In the genomic region with DNA sequence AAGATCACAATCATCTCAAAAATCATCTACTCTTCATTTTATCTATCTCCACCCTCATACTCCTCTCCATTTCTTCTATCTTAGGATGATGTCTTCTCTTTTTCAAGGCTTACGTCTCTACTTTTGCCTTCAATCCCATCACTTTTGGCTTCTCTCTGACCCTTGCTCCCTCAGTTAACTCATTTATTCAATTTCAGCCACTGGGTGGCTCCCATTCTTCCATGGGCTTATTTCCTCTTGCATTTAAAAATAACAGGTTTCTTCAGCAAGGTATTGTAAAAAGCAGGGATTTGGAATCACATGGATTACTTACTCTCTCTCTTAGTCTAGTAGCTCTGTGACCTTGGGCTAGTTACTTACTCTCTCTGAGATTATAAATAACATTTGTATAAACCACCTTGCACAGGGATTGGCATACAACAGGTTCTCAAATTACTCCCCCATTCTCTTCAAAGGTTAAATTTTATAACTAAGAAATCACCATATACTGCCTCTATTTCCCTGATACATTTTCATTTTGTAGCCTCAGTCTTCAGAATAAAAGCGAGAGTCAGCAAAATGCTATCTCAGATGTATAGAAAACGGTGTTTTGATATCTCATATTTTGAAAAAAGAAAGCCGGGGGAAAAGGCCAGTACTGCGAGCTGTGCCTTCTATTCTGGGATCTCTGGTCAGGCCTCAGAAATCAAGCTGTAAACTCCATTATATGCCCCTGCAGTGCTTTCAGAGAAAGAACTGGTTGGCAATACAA, we compare ENCODE assay signal across 1 cellular context.
TF ChIP-seq lines count a peak whose summit lies in the region.

No MANE protein-coding gene starts in this region.

TF ChIP-seq in endothelial cell of umbilical vein, 7 proteins besides CTCF, POLR2A, EP300 and RAD21:
- TF ChIP-seq, protein P1, sequence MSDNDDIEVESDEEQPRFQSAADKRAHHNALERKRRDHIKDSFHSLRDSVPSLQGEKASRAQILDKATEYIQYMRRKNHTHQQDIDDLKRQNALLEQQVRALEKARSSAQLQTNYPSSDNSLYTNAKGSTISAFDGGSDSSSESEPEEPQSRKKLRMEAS (IDR thresholded peaks at IDR 0.05; ENCODE audit: insufficient read depth, insufficient read length): no peak
